Comparison of ENCODE assay signal across 19 cellular contexts in the genomic region with DNA sequence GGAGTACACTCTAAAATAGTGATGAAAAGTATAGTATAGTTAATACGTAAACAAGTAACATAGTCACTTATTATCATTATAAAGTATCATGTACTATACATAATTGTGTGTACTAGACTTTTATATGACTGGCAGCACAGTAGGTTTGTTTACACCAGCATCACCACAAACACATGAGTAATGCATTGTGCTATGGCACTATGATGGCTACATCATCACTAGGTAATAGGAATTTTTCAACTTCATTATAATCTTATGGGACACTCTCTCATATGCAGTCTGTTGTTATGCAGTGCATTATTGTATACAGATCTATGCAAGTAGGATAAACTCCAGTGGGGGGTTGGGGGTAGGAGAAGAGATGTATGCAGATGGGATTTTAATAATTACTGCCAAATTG. TPM values are rescaled to one million over a fixed set of nuclear protein-coding genes. Genes with fewer than 3 reads are reported as not detected.
A peak's percentile ranks its signal among the peaks of the same experiment; 100 is the strongest.
DNase-seq lines count a peak whose midpoint lies in the region; ATAC-seq and TF ChIP-seq lines count a peak whose summit lies in the region.
"Had no signal": no experiment of that assay in that cellular context is flagged by ENCODE, and none has a peak within 500 bp of the region (broad histone marks: within the 10 kb centered on the region; RNA-seq: fewer than 3 reads in every experiment).

No MANE protein-coding gene starts in this region.

- no peak for ATAC-seq in GM19328 (IDR thresholded peaks at IDR 0.05; ENCODE audit: unreplicated experiment)
- ATAC-seq: A549 had no signal

- H3K4me1 ChIP-seq in endodermal cell (ENCODE audit: control insufficient read depth, insufficient read depth, low read length) (peaks cover 9% of the 10 kb centered on the region), mesendoderm (ENCODE audit: control insufficient read depth, low read depth, low read length) (no peaks in the 10 kb centered on the region)

- no peaks in the 10 kb centered on the region for H3K79me2 ChIP-seq in mesendoderm (ENCODE audit: control insufficient read depth, insufficient read depth, low read length)

- no peak overlapping the region for H3K9ac ChIP-seq in endodermal cell (ENCODE audit: extremely low read depth, low read length, poor library complexity, severe bottlenecking)
- H3K9ac ChIP-seq in mesendoderm (ENCODE audit: low read length): no peak overlapping the region

- H2BK120ac ChIP-seq in mesendoderm (ENCODE audit: low read depth, low read length): no peak overlapping the region

- H3K27ac Mint-ChIP-seq in endodermal cell: no peak overlapping the region
- H3K27ac Mint-ChIP-seq: CD4-positive, alpha-beta T cell; IgD-negative memory B cell had no signal

- peaks cover 13% of the 10 kb centered on the region for H3K4me1 Mint-ChIP-seq in endodermal cell
- H3K4me1 Mint-ChIP-seq: IgD-negative memory B cell had no signal

- H3K4me3 Mint-ChIP-seq in endodermal cell: no peak overlapping the region
- H3K4me3 Mint-ChIP-seq: CD4-positive, alpha-beta T cell; IgD-negative memory B cell had no signal

- no peak overlapping the region for H2AK5ac ChIP-seq in mesendoderm (ENCODE audit: low read length)

- no peak overlapping the region for H4K5ac ChIP-seq in mesendoderm (ENCODE audit: low read length)

- H2BK5ac ChIP-seq in mesendoderm (ENCODE audit: low read length): no peak overlapping the region

- no peaks in the 10 kb centered on the region for H3K27me3 Mint-ChIP-seq in endodermal cell (ENCODE audit: insufficient read depth)
- H3K27me3 Mint-ChIP-seq: CD4-positive, alpha-beta T cell had no signal

- peak; percentile 4 for DNase-seq in DMS53 (lab: John Stamatoyannopoulos, UW)
- DNase-seq in DMS53 treated with DMSO at 0.1 percent for 48 hours (lab: John Stamatoyannopoulos, UW; ENCODE audit: unreplicated experiment): no peak
- peak; percentile 60 for DNase-seq in M059J (ENCODE audit: low read depth)
- DNase-seq in epithelial cell of esophagus (ENCODE audit: low read depth): peak; percentile 26
- no peak for DNase-seq in endodermal cell
- DNase-seq in mesendoderm: no peak
- DNase-seq: AML-193; Caco-2; CD4-positive, alpha-beta T cell; DMS153; DND-41; EL; KBM-7 had no signal

- H3K27me3 ChIP-seq in endodermal cell (ENCODE audit: control insufficient read depth, insufficient read depth, low read length, poor library complexity, severe bottlenecking) (no peaks in the 10 kb centered on the region), mesendoderm (ENCODE audit: insufficient read depth, low read length, poor library complexity) (no peaks in the 10 kb centered on the region)

- no peaks in the 10 kb centered on the region for H3K36me3 ChIP-seq in endodermal cell (ENCODE audit: control insufficient read depth, insufficient read depth, low read length)
- H3K36me3 ChIP-seq in mesendoderm (ENCODE audit: control insufficient read depth, insufficient read depth, low read length): no peaks in the 10 kb centered on the region
- H3K36me3 ChIP-seq: HAP-1 had no signal

- no peaks in the 10 kb centered on the region for H3K9me3 Mint-ChIP-seq in endodermal cell
- H3K9me3 Mint-ChIP-seq: CD4-positive, alpha-beta T cell had no signal

- H3K27ac ChIP-seq in endodermal cell (ENCODE audit: low read depth, low read length) (no peak overlapping the region), mesendoderm (ENCODE audit: low read depth, low read length) (no peak overlapping the region)
- H3K27ac ChIP-seq: 22Rv1, A549, C4-2B had no signal

- no peak overlapping the region for H4K8ac ChIP-seq in mesendoderm (ENCODE audit: low read depth, low read length)

- no peaks in the 10 kb centered on the region for H3K9me3 ChIP-seq in endodermal cell (ENCODE audit: control insufficient read depth, low read length)
- H3K9me3 ChIP-seq: A549, HAP-1 had no signal

- no CpG with 5 or more reads among the region's 1 CpG for WGBS in endodermal cell (ENCODE audit: insufficient coverage in 1 of 2, insufficient read length in 1 of 2), 2 experiments
- no CpG with 5 or more reads among the region's 1 CpG for WGBS in mesendoderm (ENCODE audit: extremely low coverage, insufficient coverage, low lambda C conversion rate)

- no peak overlapping the region for H2BK15ac ChIP-seq in mesendoderm (replicated peaks; ENCODE audit: low read depth)

- H3K36me3 Mint-ChIP-seq in endodermal cell (ENCODE audit: low read depth): no peaks in the 10 kb centered on the region
- H3K36me3 Mint-ChIP-seq: IgD-negative memory B cell had no signal

- H3K23ac ChIP-seq in mesendoderm (ENCODE audit: low read length): no peak overlapping the region

- H3K18ac ChIP-seq in mesendoderm (ENCODE audit: low read length): no peak overlapping the region

- H3K4me3 ChIP-seq in epithelial cell of esophagus (ENCODE audit: low read length) (no peak overlapping the region), endodermal cell (ENCODE audit: low read length) (no peak overlapping the region), mesendoderm (ENCODE audit: low read length) (no peak overlapping the region)
- H3K4me3 ChIP-seq: A549, HAP-1 had no signal

- H3K56ac ChIP-seq in mesendoderm (ENCODE audit: low read length): no peak overlapping the region

- no peak overlapping the region for H3K4me2 ChIP-seq in mesendoderm (ENCODE audit: low read length)
- H3K4me2 ChIP-seq: A549 had no signal

- TF ChIP-seq CTCF in epithelial cell of esophagus (IDR thresholded peaks at IDR 0.05; ENCODE audit: insufficient read depth, low read depth, low read length, missing control alignments): no peak
- no peak for TF ChIP-seq CTCF in endodermal cell (conservative IDR thresholded peaks at IDR 0.05)

- H3K4ac ChIP-seq in mesendoderm (ENCODE audit: low read depth, low read length): no peak overlapping the region

- no peaks in the 10 kb centered on the region for H3K79me1 ChIP-seq in mesendoderm (ENCODE audit: low read length)

RNA-seq across cellular contexts. Expression of gene ELL2, which starts 52.7 kb away (rescaled TPM):
- 220 and 238 TPM in 2 replicates for total RNA-seq in M059J (2014; rRNA removed; shearing (Covaris generic))
- total RNA-seq in endodermal cell: 10 to 100 TPM; 28.6 to 44.1 TPM
- polyA plus RNA-seq in endodermal cell (2013, experiment 1 of 2): 16.7 TPM
- 17.0 TPM for polyA plus RNA-seq in endodermal cell (2013, experiment 2 of 2)
- polyA plus RNA-seq in mesendoderm (2013, experiment 1 of 2): 43.9 TPM
- polyA plus RNA-seq in mesendoderm (2013, experiment 2 of 2): 43.6 TPM

Comparison
In these comparisons a context has a peak if more than half of its experiments do, and no peak if none do; other contexts are left out.
1. DNase-seq: peak in DMS53 (single experiment), M059J (single experiment) and epithelial cell of esophagus (single experiment); none in DMS53 treated with DMSO at 0.1 percent for 48 hours (single experiment), endodermal cell (single experiment) and mesendoderm (single experiment).